1 cellular context compared by ENCODE assay signal in the genomic region with DNA sequence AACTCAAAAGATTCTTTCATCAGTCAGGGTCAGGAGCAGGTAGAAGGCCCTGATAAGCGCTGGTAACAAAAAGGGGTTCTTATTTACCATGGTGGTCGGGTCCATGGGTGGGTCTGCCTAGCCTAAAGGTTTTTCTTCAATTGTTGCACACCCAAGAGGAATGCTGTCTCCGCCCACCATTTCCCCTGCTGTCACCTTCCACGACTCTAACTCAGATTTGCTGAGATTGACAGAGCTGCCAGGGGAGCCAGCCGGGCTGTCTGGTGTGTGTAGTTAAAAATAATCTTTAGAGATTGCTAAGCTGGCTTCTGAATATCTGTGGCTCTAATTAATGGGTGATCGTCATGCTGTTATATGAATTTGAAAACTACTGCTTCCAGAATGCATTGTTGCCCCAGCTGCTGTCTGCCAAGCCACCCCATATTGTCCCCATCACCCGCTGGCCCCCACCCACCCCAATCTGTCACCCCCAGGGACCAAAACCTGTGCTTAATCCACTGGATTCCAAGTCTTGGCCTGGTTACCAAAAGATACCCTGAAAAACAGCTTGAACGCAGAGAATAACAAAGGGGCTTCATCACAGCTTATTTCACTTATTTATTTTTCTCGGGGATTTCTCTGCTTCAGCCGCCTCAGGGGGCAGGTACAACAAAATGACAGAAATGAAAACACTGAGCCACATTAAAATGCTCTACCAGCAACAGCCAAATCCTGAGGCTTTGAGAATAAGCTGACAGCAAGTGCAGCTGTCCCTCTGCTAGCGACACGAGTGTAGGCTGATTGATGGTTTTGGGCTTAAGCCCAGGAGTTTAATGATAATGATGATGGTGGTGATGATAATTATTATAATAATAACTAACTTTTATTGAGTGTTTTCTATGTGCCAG.
TF ChIP-seq lines count a peak whose summit lies in the region.

No MANE protein-coding gene starts in this region.

TF ChIP-seq in K562, 482 proteins besides CTCF, POLR2A, EP300 and RAD21:
- TF ChIP-seq TCF7L2 (IDR thresholded peaks at IDR 0.05; ENCODE audit: low read depth, low read length): no peak
- no peak for TF ChIP-seq CHD2 (IDR thresholded peaks at IDR 0.05; ENCODE audit: low read depth, low read length)
- TF ChIP-seq NFIC (IDR thresholded peaks at IDR 0.05): no peak
- TF ChIP-seq SNRNP70 (optimal IDR thresholded peaks at IDR 0.05; ENCODE audit: low read depth, low read length): no peak
- no peak for TF ChIP-seq CBX5 (IDR thresholded peaks at IDR 0.05; ENCODE audit: borderline replicate concordance, low read depth)
- peak in 1 of 2 experiments; percentile 51; a peak in 1 of 4 replicates for TF ChIP-seq KDM1A (IDR thresholded peaks at IDR 0.05)
- TF ChIP-seq ZNF239 (CRISPR knock-in tag; IDR thresholded peaks at IDR 0.05): no peak
- TF ChIP-seq MEIS2 (IDR thresholded peaks at IDR 0.05; ENCODE audit: partially characterized antibody): peak; percentile 60
- TF ChIP-seq, protein P1, sequence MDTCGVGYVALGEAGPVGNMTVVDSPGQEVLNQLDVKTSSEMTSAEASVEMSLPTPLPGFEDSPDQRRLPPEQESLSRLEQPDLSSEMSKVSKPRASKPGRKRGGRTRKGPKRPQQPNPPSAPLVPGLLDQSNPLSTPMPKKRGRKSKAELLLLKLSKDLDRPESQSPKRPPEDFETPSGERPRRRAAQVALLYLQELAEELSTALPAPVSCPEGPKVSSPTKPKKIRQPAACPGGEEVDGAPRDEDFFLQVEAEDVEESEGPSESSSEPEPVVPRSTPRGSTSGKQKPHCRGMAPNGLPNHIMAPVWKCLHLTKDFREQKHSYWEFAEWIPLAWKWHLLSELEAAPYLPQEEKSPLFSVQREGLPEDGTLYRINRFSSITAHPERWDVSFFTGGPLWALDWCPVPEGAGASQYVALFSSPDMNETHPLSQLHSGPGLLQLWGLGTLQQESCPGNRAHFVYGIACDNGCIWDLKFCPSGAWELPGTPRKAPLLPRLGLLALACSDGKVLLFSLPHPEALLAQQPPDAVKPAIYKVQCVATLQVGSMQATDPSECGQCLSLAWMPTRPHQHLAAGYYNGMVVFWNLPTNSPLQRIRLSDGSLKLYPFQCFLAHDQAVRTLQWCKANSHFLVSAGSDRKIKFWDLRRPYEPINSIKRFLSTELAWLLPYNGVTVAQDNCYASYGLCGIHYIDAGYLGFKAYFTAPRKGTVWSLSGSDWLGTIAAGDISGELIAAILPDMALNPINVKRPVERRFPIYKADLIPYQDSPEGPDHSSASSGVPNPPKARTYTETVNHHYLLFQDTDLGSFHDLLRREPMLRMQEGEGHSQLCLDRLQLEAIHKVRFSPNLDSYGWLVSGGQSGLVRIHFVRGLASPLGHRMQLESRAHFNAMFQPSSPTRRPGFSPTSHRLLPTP (IDR thresholded peaks at IDR 0.05; ENCODE audit: borderline replicate concordance, extremely low read depth, insufficient read length): no peak
- TF ChIP-seq, protein P2, sequence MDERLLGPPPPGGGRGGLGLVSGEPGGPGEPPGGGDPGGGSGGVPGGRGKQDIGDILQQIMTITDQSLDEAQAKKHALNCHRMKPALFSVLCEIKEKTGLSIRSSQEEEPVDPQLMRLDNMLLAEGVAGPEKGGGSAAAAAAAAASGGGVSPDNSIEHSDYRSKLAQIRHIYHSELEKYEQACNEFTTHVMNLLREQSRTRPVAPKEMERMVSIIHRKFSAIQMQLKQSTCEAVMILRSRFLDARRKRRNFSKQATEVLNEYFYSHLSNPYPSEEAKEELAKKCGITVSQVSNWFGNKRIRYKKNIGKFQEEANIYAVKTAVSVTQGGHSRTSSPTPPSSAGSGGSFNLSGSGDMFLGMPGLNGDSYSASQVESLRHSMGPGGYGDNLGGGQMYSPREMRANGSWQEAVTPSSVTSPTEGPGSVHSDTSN (CRISPR knock-in tag; IDR thresholded peaks at IDR 0.05; ENCODE audit: low read depth): no peak
- TF ChIP-seq, protein P2 (tag; conservative IDR thresholded peaks at IDR 0.05; ENCODE audit: low read depth): peak; percentile 66
- no peak for TF ChIP-seq ZKSCAN1 (IDR thresholded peaks at IDR 0.05; ENCODE audit: low read depth, low read length)
- no peak for TF ChIP-seq KAT8 (IDR thresholded peaks at IDR 0.05; ENCODE audit: low read depth)
